ENCODE assay signal across 9 cellular contexts in genomic region chr14:95480109-95480886, GRCh38. TPM values are rescaled to one million over a fixed set of nuclear protein-coding genes. Genes with fewer than 3 reads are reported as not detected.
DNase-seq lines count a peak whose midpoint lies in the region; ATAC-seq, FAIRE-seq and TF ChIP-seq lines count a peak whose summit lies in the region.
"Had no signal": no experiment of that assay in that cellular context is flagged by ENCODE, and none has a peak within 500 bp of the region (broad histone marks: within the 10 kb centered on the region; RNA-seq: fewer than 3 reads in every experiment).

No MANE protein-coding gene starts in this region.

- H4K20me1 ChIP-seq in fibroblast of lung (ENCODE audit: control insufficient read depth, extremely low read depth, insufficient read depth, low read length) = no peaks in the 10 kb centered on the region

- no peaks in the 10 kb centered on the region for H3K9me3 ChIP-seq in fibroblast of lung (ENCODE audit: control insufficient read depth, insufficient read depth, low read depth, low read length)

- H3K79me2 ChIP-seq in fibroblast of lung (ENCODE audit: control insufficient read depth, insufficient read depth, low read length) = peaks cover 10% of the 10 kb centered on the region

- H3K4me1 ChIP-seq in fibroblast of lung (ENCODE audit: control insufficient read depth, extremely low read depth, insufficient read depth, low read length) = peaks cover 29% of the 10 kb centered on the region

- no peak overlapping the region for H3K4me2 ChIP-seq in fibroblast of lung (ENCODE audit: extremely low read depth, insufficient read depth, low read length)

- in situ Hi-C loops in ACHN (cut with HindIII; ENCODE audit: low pct_ligation_motif_present, low pct_unique_long_range_greater_than_20kb, low sequenced_read_pairs) = no loop called here

- no peak for FAIRE-seq in urothelium cell line (lab: Jason Lieb, UNC)
- FAIRE-seq: islet of Langerhans had no signal

- H3K4me3 ChIP-seq in fibroblast of lung (replicated peaks in 1 of 4; ENCODE audit: control extremely low read depth in 1 of 4, insufficient read depth in 1 of 4, low read depth in 3 of 4, low read length in 4 of 4) = no peak overlapping the region

- no peak overlapping the region for H2AFZ ChIP-seq in fibroblast of lung (ENCODE audit: low read length)

- no peak for TF ChIP-seq CTCF in fibroblast of lung (conservative IDR thresholded peaks at IDR 0.05 in 1 of 2, IDR thresholded peaks at IDR 0.05 in 1 of 2; ENCODE audit: low read depth in 1 of 2, low read length in 2 of 2)

- H3K36me3 ChIP-seq in fibroblast of lung (ENCODE audit: control insufficient read depth, insufficient read depth, low read length) = peaks cover 2% of the 10 kb centered on the region

- H3K27me3 ChIP-seq in fibroblast of lung (ENCODE audit: control insufficient read depth, insufficient read depth, low read length) = no peaks in the 10 kb centered on the region

- H3K9ac ChIP-seq in fibroblast of lung (ENCODE audit: insufficient read depth, low read length) = no peak overlapping the region

- peak overlapping the region; percentile 17 for H3K27ac ChIP-seq in fibroblast of lung (ENCODE audit: insufficient read depth, low read length)

- DNase-seq in activated CD4-positive, CD25-positive, alpha-beta regulatory T cell treated with anti-CD3 and anti-CD28 coated beads, Interleukin-2, amount 50 U/mL, for 72 hours = peak; percentile 40
- DNase-seq in fibroblast of lung (ENCODE audit: low read depth in 2 of 2) = peak in 1 of 2 donors; percentile 71
- peak; percentile 24 for DNase-seq in stimulated activated CD8-positive, alpha-beta memory T cell treated with anti-CD3 and anti-CD28 coated beads, Interleukin-12 subunit alpha, Interleukin-12 subunit beta, amount 100 ng/mL, for 4 hours (ENCODE audit: low read depth)
- no peak for DNase-seq in DMS114 treated with DMSO at 0.1 percent for 48 hours (lab: John Stamatoyannopoulos, UW; ENCODE audit: unreplicated experiment)
- DNase-seq in mesenteric fat pad (ENCODE audit: low spot score) = no peak
- DNase-seq in ACHN = no peak
- DNase-seq in urothelium cell line (ENCODE audit: low spot score) = no peak

- ATAC-seq in GM21447 (IDR thresholded peaks at IDR 0.05; ENCODE audit: unreplicated experiment) = peak; percentile 61

RNA-seq across cellular contexts. Expression of gene SYNE3, which starts 36.2 kb away (rescaled TPM):
- total RNA-seq in fibroblast of lung (15.9 and 24.1 TPM in 2 replicates), mesenteric fat pad (179 TPM)
- 4.9 and 8.7 TPM in 2 replicates for polyA plus RNA-seq in fibroblast of lung
- polyA plus RNA-seq in fibroblast of lung (2012) = 5.8 and 7.4 TPM in 2 replicates
- polyA minus RNA-seq in fibroblast of lung (ENCODE audit: low replicate concordance) = 15.2 and 31.5 TPM in 2 replicates

RNA-seq across cellular contexts. Expression of gene GLRX5, which starts 54.6 kb away (rescaled TPM):
- total RNA-seq in fibroblast of lung = 28.4 and 28.5 TPM in 2 replicates
- polyA plus RNA-seq in fibroblast of lung = 47.6 and 53.5 TPM in 2 replicates
- 38.1 and 43.4 TPM in 2 replicates for polyA plus RNA-seq in fibroblast of lung (2012)
- polyA minus RNA-seq in fibroblast of lung (ENCODE audit: low replicate concordance) = 3.4 and 8.7 TPM in 2 replicates
- 34.2 TPM for total RNA-seq in mesenteric fat pad

Comparison
In these comparisons a context has a peak if more than half of its experiments do, and no peak if none do; other contexts are left out.
1. DNase-seq: peak in activated CD4-positive, CD25-positive, alpha-beta regulatory T cell treated with anti-CD3 and anti-CD28 coated beads, Interleukin-2, amount 50 U/mL, for 72 hours (single experiment) and stimulated activated CD8-positive, alpha-beta memory T cell treated with anti-CD3 and anti-CD28 coated beads, Interleukin-12 subunit alpha, Interleukin-12 subunit beta, amount 100 ng/mL, for 4 hours (single experiment); none in DMS114 treated with DMSO at 0.1 percent for 48 hours (single experiment), mesenteric fat pad (single experiment), ACHN (single experiment) and urothelium cell line (single experiment).